ENCODE assay signal across 9 cellular contexts in the genomic region with DNA sequence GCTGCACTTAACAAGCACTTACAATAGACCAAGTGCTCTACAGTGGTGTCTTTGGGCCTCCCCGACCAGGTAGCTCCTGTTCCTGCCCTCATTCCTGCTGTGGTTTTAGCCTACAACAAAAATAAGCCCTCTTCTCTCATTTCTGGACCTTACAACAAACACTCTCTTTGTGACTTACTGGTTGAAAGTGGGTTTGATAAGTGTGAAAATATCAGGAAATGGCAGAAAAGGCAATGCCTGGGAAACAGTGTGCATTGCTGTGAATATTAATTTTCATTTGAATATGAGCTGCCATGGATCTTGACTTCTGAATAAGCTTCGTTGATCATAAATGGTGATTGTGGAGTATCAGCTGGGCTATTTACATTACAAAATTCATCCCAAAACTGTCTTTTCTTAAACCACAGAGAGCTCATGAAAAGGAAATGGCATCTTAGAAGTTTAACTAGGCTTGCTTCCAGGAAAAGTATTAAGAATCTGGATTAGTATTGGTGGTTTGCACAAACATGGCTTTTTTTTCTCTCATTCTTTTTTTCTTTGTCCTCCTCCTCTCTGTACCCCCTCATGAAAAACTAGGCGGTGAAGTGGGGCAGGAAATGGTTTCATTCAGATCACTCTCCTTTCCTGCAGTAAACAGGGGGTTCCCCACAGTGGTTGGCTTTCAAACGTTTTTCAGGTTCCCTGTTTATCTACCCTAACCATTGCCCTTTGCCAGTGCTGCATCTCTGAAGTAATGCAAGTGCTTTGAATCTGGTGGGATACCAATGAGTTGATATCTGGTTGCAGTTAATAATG. TPM values are rescaled to one million over a fixed set of nuclear protein-coding genes. Genes with fewer than 3 reads are reported as not detected.
DNase-seq lines count a peak whose midpoint lies in the region; ATAC-seq, FAIRE-seq and TF ChIP-seq lines count a peak whose summit lies in the region.
"Had no signal": no experiment of that assay in that cellular context is flagged by ENCODE, and none has a peak within 500 bp of the region (broad histone marks: within the 10 kb centered on the region; RNA-seq: fewer than 3 reads in every experiment).

No MANE protein-coding gene starts in this region.

- peaks cover 14% of the 10 kb centered on the region for H3K4me1 ChIP-seq in effector memory CD4-positive, alpha-beta T cell (ENCODE audit: control insufficient read depth, insufficient read depth, low read length, poor library complexity, severe bottlenecking)
- H3K4me1 ChIP-seq in left lung: no peaks in the 10 kb centered on the region

- no peaks in the 10 kb centered on the region for H3K27me3 ChIP-seq in effector memory CD4-positive, alpha-beta T cell (replicated peaks; ENCODE audit: control insufficient read depth, insufficient read depth, low read length, poor library complexity, severe bottlenecking)
- no peaks in the 10 kb centered on the region for H3K27me3 ChIP-seq in left lung

- peak; percentile 92 for ATAC-seq in GM18517 (IDR thresholded peaks at IDR 0.05; ENCODE audit: unreplicated experiment)
- peak; percentile 82 for ATAC-seq in GM21526 (IDR thresholded peaks at IDR 0.05; ENCODE audit: low FRiP score, unreplicated experiment)
- ATAC-seq in HG03520 (IDR thresholded peaks at IDR 0.05; ENCODE audit: unreplicated experiment): peak; percentile 75
- ATAC-seq in left lung: no peak

- H3K9me3 ChIP-seq in effector memory CD4-positive, alpha-beta T cell (ENCODE audit: control insufficient read depth, low read length): no peaks in the 10 kb centered on the region
- H3K9me3 ChIP-seq in left lung: no peaks in the 10 kb centered on the region

- no peaks in the 10 kb centered on the region for H3K36me3 ChIP-seq in effector memory CD4-positive, alpha-beta T cell (ENCODE audit: control insufficient read depth, insufficient read depth, low read length)
- no peaks in the 10 kb centered on the region for H3K36me3 ChIP-seq in left lung

- H3K4me3 ChIP-seq in effector memory CD4-positive, alpha-beta T cell (ENCODE audit: insufficient read depth, low read depth, low read length, poor library complexity, severe bottlenecking): no peak overlapping the region
- no peak overlapping the region for H3K4me3 ChIP-seq in left lung

- no peak for TF ChIP-seq CTCF in left lung (IDR thresholded peaks at IDR 0.05)

- peak; percentile 28 to 38 (median 32) for DNase-seq in effector memory CD4-positive, alpha-beta T cell
- DNase-seq in left lung (no peak), frontal cortex (ENCODE audit: low spot score in 2 of 2) (no peak), ecto neural progenitor cell (ENCODE audit: low spot score) (no peak), cerebellar cortex (ENCODE audit: low spot score) (no peak)
- DNase-seq: OCI-M1 had no signal

- no peak for FAIRE-seq in frontal cortex (lab: Jason Lieb, UNC)

- intact Hi-C loops in left lung (cut with DNase I): no loop called here

- H3K27ac ChIP-seq in effector memory CD4-positive, alpha-beta T cell (ENCODE audit: insufficient read depth, low read length, poor library complexity, severe bottlenecking): no peak overlapping the region
- H3K27ac ChIP-seq in left lung: no peak overlapping the region

RNA-seq across cellular contexts. Expression of gene NR4A3, which starts 29.5 kb away (rescaled TPM):
- total RNA-seq in left lung (1 to 10 TPM; 4.9 to 6.2 TPM), frontal cortex (3.7 TPM)

RNA-seq across cellular contexts. Expression of gene STX17, which starts 55.2 kb away (rescaled TPM):
- 10 to 100 TPM; 34.3 to 37.3 TPM for total RNA-seq in left lung
- 14.7 TPM for total RNA-seq in frontal cortex

Comparison
In these comparisons a context has a peak if more than half of its experiments do, and no peak if none do; other contexts are left out.
1. DNase-seq: peak in effector memory CD4-positive, alpha-beta T cell (3 of 3); none in left lung (0 of 2), frontal cortex (0 of 2), ecto neural progenitor cell (single experiment) and cerebellar cortex (single experiment).